17 cellular contexts compared by ENCODE assay signal in the genomic region with DNA sequence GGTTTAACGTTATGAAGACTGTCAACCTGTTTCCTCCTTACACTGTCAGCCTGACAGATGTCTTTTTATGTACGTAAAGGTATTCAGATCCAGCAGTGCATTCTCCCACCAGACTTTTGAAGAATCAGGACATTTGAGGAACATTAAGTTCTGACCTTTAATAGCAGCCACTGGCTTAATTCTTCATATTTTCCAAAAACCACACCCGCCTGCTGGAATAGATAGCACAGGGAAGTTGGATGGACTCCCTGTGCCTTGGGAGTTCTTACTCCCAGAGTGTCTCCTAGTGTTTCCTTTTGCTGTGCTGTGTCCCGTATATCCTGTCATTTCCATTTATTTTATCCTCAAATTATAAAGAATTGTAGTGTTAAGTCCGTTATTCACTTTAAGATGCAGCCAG.
DNase-seq lines count a peak whose midpoint lies in the region; ATAC-seq and TF ChIP-seq lines count a peak whose summit lies in the region.
"Had no signal": no experiment of that assay in that cellular context is flagged by ENCODE, and none has a peak within 500 bp of the region (broad histone marks: within the 10 kb centered on the region; RNA-seq: fewer than 3 reads in every experiment).

No MANE protein-coding gene starts in this region.

- WGBS in esophagus muscularis mucosa, result 44% methylated on average over 5 of the region's 5 CpGs

- no peak for DNase-seq in HFFc6
- peak; percentile 91 for DNase-seq in esophagus muscularis mucosa (ENCODE audit: extremely low spot score)
- DNase-seq in lower lobe of right lung, result no peak
- DNase-seq in medulla oblongata (ENCODE audit: extremely low spot score), result no peak
- DNase-seq in GM10248 (ENCODE audit: extremely low spot score), result no peak
- DNase-seq in immature natural killer cell, result no peak
- DNase-seq: activated CD4-positive, alpha-beta T cell treated with anti-CD3 and anti-CD28 coated beads for 1 hour; activated naive CD8-positive, alpha-beta T cell treated with anti-CD3 and anti-CD28 coated beads for 36 hours; Caco-2; mesenchymal stem cell; NCI-H774; RPMI8226; stimulated activated CD4-positive, alpha-beta T cell treated with anti-CD3 and anti-CD28 coated beads, Interleukin-2, amount 100 ng/mL, for 48 hours; T-helper 2 cell had no signal

- peak; percentile 70 for TF ChIP-seq EP300 in esophagus muscularis mucosa (IDR thresholded peaks at IDR 0.05)

- no peaks in the 10 kb centered on the region; the same call in 1 of the 2 replicates for H3K36me3 Mint-ChIP-seq in HFFc6 (ENCODE audit: low read depth)
- H3K36me3 Mint-ChIP-seq in immature natural killer cell, result no peaks in the 10 kb centered on the region
- H3K36me3 Mint-ChIP-seq: activated naive CD8-positive, alpha-beta T cell treated with anti-CD3 and anti-CD28 coated beads for 36 hours had no signal

- H3K4me1 ChIP-seq in esophagus muscularis mucosa (peaks cover 100% of the 10 kb centered on the region in 4 donors), lower lobe of right lung (peaks cover 97% of the 10 kb centered on the region)

- no peak overlapping the region for H3K4me3 Mint-ChIP-seq in HFFc6
- H3K4me3 Mint-ChIP-seq in immature natural killer cell, result no peak overlapping the region
- H3K4me3 Mint-ChIP-seq: activated naive CD8-positive, alpha-beta T cell treated with anti-CD3 and anti-CD28 coated beads for 36 hours had no signal

- TF ChIP-seq CTCF in HFFc6 (IDR thresholded peaks at IDR 0.05) (no peak), esophagus muscularis mucosa (IDR thresholded peaks at IDR 0.05) (no peak), lower lobe of right lung (IDR thresholded peaks at IDR 0.05) (no peak), GM10248 (IDR thresholded peaks at IDR 0.05; ENCODE audit: control extremely low read depth, extremely low read depth, low read depth, missing control alignments) (no peak)

- no peak for TF ChIP-seq POLR2A in esophagus muscularis mucosa (IDR thresholded peaks at IDR 0.05; ENCODE audit: low read depth)

- H3K4me3 ChIP-seq in esophagus muscularis mucosa, result peak overlapping the region in 1 of 4 donors; percentile 15
- no peak overlapping the region for H3K4me3 ChIP-seq in lower lobe of right lung
- H3K4me3 ChIP-seq in skin epidermis, result no peak overlapping the region

- H3K27me3 Mint-ChIP-seq in HFFc6 (ENCODE audit: insufficient read depth), result no peaks in the 10 kb centered on the region; the same call in 1 of the 2 replicates
- H3K27me3 Mint-ChIP-seq in immature natural killer cell (ENCODE audit: low read depth in 3 of 3), result no peaks in the 10 kb centered on the region
- H3K27me3 Mint-ChIP-seq: activated naive CD8-positive, alpha-beta T cell treated with anti-CD3 and anti-CD28 coated beads for 36 hours had no signal

- H3K36me3 ChIP-seq in esophagus muscularis mucosa (no peaks in the 10 kb centered on the region), lower lobe of right lung (no peaks in the 10 kb centered on the region)

- peaks cover 11% of the 10 kb centered on the region for H3K4me1 Mint-ChIP-seq in HFFc6 (ENCODE audit: low read depth)
- peaks cover 29 to 42% of the 10 kb centered on the region in 2 donors for H3K4me1 Mint-ChIP-seq in immature natural killer cell

- peak; percentile 22 to 47 for ATAC-seq in lower lobe of right lung
- ATAC-seq in HG02870 (IDR thresholded peaks at IDR 0.05; ENCODE audit: unreplicated experiment), result no peak

- intact Hi-C loops in esophagus muscularis mucosa (cut with DNase I) (no loop called here), lower lobe of right lung (cut with DNase I) (no loop called here)

- H3K9me3 ChIP-seq in esophagus muscularis mucosa (no peaks in the 10 kb centered on the region), lower lobe of right lung (no peaks in the 10 kb centered on the region)
- H3K9me3 ChIP-seq: Caco-2 had no signal

- POLR2A ChIA-PET in GM10248 (lab: Yijun Ruan, JAX), result no interaction called here

- H3K27ac ChIP-seq in esophagus muscularis mucosa (replicated peaks in 1 of 4) (peak overlapping the region; percentile 70 to 89 (median 73)), lower lobe of right lung (peak overlapping the region; percentile 69), skin epidermis (peak overlapping the region in 11 of 21 experiments; percentile 7 to 81 (median 69))
- H3K27ac ChIP-seq: epithelial cell of prostate had no signal

- CTCF ChIA-PET in GM10248 (lab: Yijun Ruan, JAX), result interaction anchor here (1.1 kb wide), 1 partner anchor 19 kb away, joined by 3 read pairs; no protein-coding TSS in a partner anchor

- no peaks in the 10 kb centered on the region for H3K9me3 Mint-ChIP-seq in HFFc6
- no peaks in the 10 kb centered on the region for H3K9me3 Mint-ChIP-seq in immature natural killer cell
- H3K9me3 Mint-ChIP-seq: activated naive CD8-positive, alpha-beta T cell treated with anti-CD3 and anti-CD28 coated beads for 36 hours had no signal

- H3K27me3 ChIP-seq in esophagus muscularis mucosa (no peaks in the 10 kb centered on the region), lower lobe of right lung (ENCODE audit: low read depth) (no peaks in the 10 kb centered on the region)

- peak overlapping the region; percentile 40 for H3K27ac Mint-ChIP-seq in HFFc6
- H3K27ac Mint-ChIP-seq in immature natural killer cell, result peak overlapping the region in 1 of 6 donors; percentile 6
- H3K27ac Mint-ChIP-seq: activated naive CD8-positive, alpha-beta T cell treated with anti-CD3 and anti-CD28 coated beads for 36 hours had no signal
